Comparison of ENCODE assay signal across 19 cellular contexts in genomic region chr6:16961577-16961976, GRCh38.
DNase-seq lines count a peak whose midpoint lies in the region; ATAC-seq, FAIRE-seq and TF ChIP-seq lines count a peak whose summit lies in the region.
"Had no signal": no experiment of that assay in that cellular context is flagged by ENCODE, and none has a peak within 500 bp of the region (broad histone marks: within the 10 kb centered on the region; RNA-seq: fewer than 3 reads in every experiment).

No MANE protein-coding gene starts in this region.

- H3K27ac ChIP-seq in PC-3 (ENCODE audit: low read length) (no peak overlapping the region), endothelial cell of umbilical vein (ENCODE audit: insufficient read depth, low read depth, low read length) (no peak overlapping the region), suprapubic skin (no peak overlapping the region), right atrium auricular region (no peak overlapping the region)
- H3K27ac ChIP-seq: BLaER1 had no signal

- no TSS peak for BruUV-seq in PC-3 (replicated peaks; lab: Mats Ljungman, UMichigan)
- no TSS peak for BruUV-seq in endothelial cell of umbilical vein (replicated peaks; lab: Mats Ljungman, UMichigan)

- no peaks in the 10 kb centered on the region for H3K9me2 ChIP-seq in PC-3 (replicated peaks; ENCODE audit: low read length)

- ATAC-seq in PC-3, result no peak
- ATAC-seq: K562, T-cell had no signal

- H3K4me1 ChIP-seq in PC-3 (ENCODE audit: insufficient read depth, low read length) (peaks cover 24% of the 10 kb centered on the region), endothelial cell of umbilical vein (ENCODE audit: control insufficient read depth, extremely low read depth, insufficient read depth, low read length) (peaks cover 15% of the 10 kb centered on the region), skeletal muscle satellite cell (ENCODE audit: control insufficient read depth, insufficient read depth, low read length) (peaks cover 14% of the 10 kb centered on the region), suprapubic skin (peaks cover 10% of the 10 kb centered on the region), right atrium auricular region (peaks cover 0 to 8% of the 10 kb centered on the region in 2 donors)
- H3K4me1 ChIP-seq: BLaER1, HAP-1 had no signal

- intact Hi-C loops in PC-3 (cut with micrococcal nuclease) (no loop called here), endothelial cell of umbilical vein (cut with micrococcal nuclease) (no loop called here)

- H3K9me1 ChIP-seq in endothelial cell of umbilical vein (replicated peaks; ENCODE audit: control insufficient read depth, extremely low read depth, insufficient read depth, low read length), result no peaks in the 10 kb centered on the region

- CTCF ChIA-PET in PC-3 (lab: Charles Lee), result no interaction called here
- CTCF ChIA-PET in endothelial cell of umbilical vein (lab: Charles Lee), result interaction anchor here (1.1 to 2.4 kb wide), 2 partner anchors 19 to 125 kb away, joined by 5 to 10 read pairs; no protein-coding TSS in a partner anchor

- no peak for TF ChIP-seq POLR2A in endothelial cell of umbilical vein (IDR thresholded peaks at IDR 0.05; ENCODE audit: low read depth, low read length)
- TF ChIP-seq POLR2A in suprapubic skin (IDR thresholded peaks at IDR 0.05), result no peak

- no peak for TF ChIP-seq EP300 in suprapubic skin (IDR thresholded peaks at IDR 0.05)

- H3F3A ChIP-seq in PC-3 (ENCODE audit: low read length, unreplicated experiment), result no peaks in the 10 kb centered on the region

- WGBS in suprapubic skin, result 77% methylated on average over 1 of the region's 1 CpG

- POLR2A ChIA-PET in PC-3 (lab: Charles Lee; ENCODE audit: unreplicated experiment), result no interaction called here
- POLR2A ChIA-PET in endothelial cell of umbilical vein (lab: Charles Lee), result no interaction called here

- H4K20me1 ChIP-seq in PC-3 (ENCODE audit: low read length), result no peaks in the 10 kb centered on the region
- H4K20me1 ChIP-seq in endothelial cell of umbilical vein (replicated peaks; ENCODE audit: control insufficient read depth, extremely low read depth, insufficient read depth, low read length), result no peaks in the 10 kb centered on the region
- H4K20me1 ChIP-seq: BLaER1 had no signal

- no peak overlapping the region; the same call in 1 of the 2 replicates for H2AFZ ChIP-seq in PC-3 (ENCODE audit: low read length)
- no peak overlapping the region for H2AFZ ChIP-seq in endothelial cell of umbilical vein (ENCODE audit: low read depth, low read length)

- H3K9ac ChIP-seq in PC-3 (ENCODE audit: low read length), result no peak overlapping the region
- no peak overlapping the region for H3K9ac ChIP-seq in endothelial cell of umbilical vein (replicated peaks; ENCODE audit: extremely low read depth, insufficient read depth, low read length)
- no peak overlapping the region for H3K9ac ChIP-seq in skeletal muscle satellite cell (ENCODE audit: low read depth, low read length)
- H3K9ac ChIP-seq: BLaER1 had no signal

- DNase-seq in GM03348 (ENCODE audit: low spot score), result peak; percentile 31
- DNase-seq in PC-3, result peak; percentile 6
- no peak for DNase-seq in endothelial cell of umbilical vein (ENCODE audit: low read depth, low spot score)
- no peak for DNase-seq in suprapubic skin (ENCODE audit: low spot score in 2 of 2)
- DNase-seq in NCI-H1105 treated with DMSO at 0.1 percent for 48 hours (lab: John Stamatoyannopoulos, UW), result no peak
- no peak for DNase-seq in right atrium auricular region (ENCODE audit: low spot score)
- DNase-seq: CD8-positive, alpha-beta memory T cell; DND-41; MV-4-11; NCI-H1417 treated with DMSO at 0.1 percent for 48 hours; NCI-H2029; NCI-H2171; NCI-H510A treated with DMSO at 0.1 percent for 48 hours; NCI-H82; T-cell had no signal

- FAIRE-seq in endothelial cell of umbilical vein (lab: Jason Lieb, UNC), result no peak
- FAIRE-seq: K562 had no signal

- H3K27me3 ChIP-seq in PC-3 (ENCODE audit: low read length) (no peaks in the 10 kb centered on the region), endothelial cell of umbilical vein (ENCODE audit: control insufficient read depth in 2 of 2, insufficient read depth in 2 of 2, low read length in 2 of 2) (no peaks in the 10 kb centered on the region), skeletal muscle satellite cell (ENCODE audit: control insufficient read depth, insufficient read depth, low read length) (no peaks in the 10 kb centered on the region), suprapubic skin (no peaks in the 10 kb centered on the region), right atrium auricular region (no peaks in the 10 kb centered on the region)
- H3K27me3 ChIP-seq: BLaER1 had no signal

- no peak overlapping the region for H3K4me3 ChIP-seq in PC-3 (ENCODE audit: low read length)
- no peak overlapping the region for H3K4me3 ChIP-seq in endothelial cell of umbilical vein (replicated peaks in 1 of 3; ENCODE audit: insufficient read depth in 1 of 3, low read depth in 1 of 3, low read length in 3 of 3)
- H3K4me3 ChIP-seq in skeletal muscle satellite cell (ENCODE audit: low read length), result no peak overlapping the region
- no peak overlapping the region for H3K4me3 ChIP-seq in suprapubic skin
- no peak overlapping the region for H3K4me3 ChIP-seq in right atrium auricular region
- H3K4me3 ChIP-seq: BLaER1, HAP-1, K562 had no signal

- dilution Hi-C loops in endothelial cell of umbilical vein (cut with MboI; ENCODE audit: extremely low pct_ligation_motif_present, low sequenced_read_pairs), result no loop called here

- H3K9me3 ChIP-seq in PC-3 (ENCODE audit: low read length) (no peaks in the 10 kb centered on the region), endothelial cell of umbilical vein (replicated peaks; ENCODE audit: control insufficient read depth, insufficient read depth, low read length) (no peaks in the 10 kb centered on the region), skeletal muscle satellite cell (replicated peaks; ENCODE audit: low read length) (no peaks in the 10 kb centered on the region), suprapubic skin (no peaks in the 10 kb centered on the region), right atrium auricular region (no peaks in the 10 kb centered on the region)
- H3K9me3 ChIP-seq: BLaER1, HAP-1 had no signal

- no peak for TF ChIP-seq CTCF in PC-3 (conservative IDR thresholded peaks at IDR 0.05; ENCODE audit: low read depth, low read length)
- TF ChIP-seq CTCF in endothelial cell of umbilical vein (IDR thresholded peaks at IDR 0.05; ENCODE audit: extremely low read depth in 1 of 2, insufficient read depth in 1 of 2, low read depth in 1 of 2, low read length in 2 of 2), result no peak
- TF ChIP-seq CTCF in suprapubic skin (IDR thresholded peaks at IDR 0.05), result no peak
- no peak for TF ChIP-seq CTCF in right atrium auricular region (IDR thresholded peaks at IDR 0.05)

- H3K36me3 ChIP-seq in PC-3 (ENCODE audit: low read depth, low read length), result no peaks in the 10 kb centered on the region
- H3K36me3 ChIP-seq in endothelial cell of umbilical vein (ENCODE audit: control insufficient read depth in 2 of 2, extremely low read depth in 1 of 2, insufficient read depth in 2 of 2, low read length in 2 of 2), result no peaks in the 10 kb centered on the region
- no peaks in the 10 kb centered on the region for H3K36me3 ChIP-seq in skeletal muscle satellite cell (ENCODE audit: insufficient read depth, low read length)
- no peaks in the 10 kb centered on the region for H3K36me3 ChIP-seq in suprapubic skin
- no peaks in the 10 kb centered on the region for H3K36me3 ChIP-seq in right atrium auricular region
- H3K36me3 ChIP-seq: BLaER1, HAP-1 had no signal

- H3K4me2 ChIP-seq in PC-3 (ENCODE audit: low read length) (no peak overlapping the region), endothelial cell of umbilical vein (ENCODE audit: insufficient read depth, low read length) (peak overlapping the region; percentile 20), skeletal muscle satellite cell (ENCODE audit: low read length) (peak overlapping the region; percentile 59)
- H3K4me2 ChIP-seq: BLaER1 had no signal

- H3K79me2 ChIP-seq in PC-3 (ENCODE audit: low read length) (no peaks in the 10 kb centered on the region), endothelial cell of umbilical vein (ENCODE audit: control insufficient read depth, insufficient read depth, low read length) (no peaks in the 10 kb centered on the region)

TF ChIP-seq in endothelial cell of umbilical vein, 7 proteins besides CTCF, POLR2A, EP300 and RAD21:
- TF ChIP-seq FOS (IDR thresholded peaks at IDR 0.05; ENCODE audit: borderline replicate concordance, insufficient read depth, low read length) (peak; percentile 40), JUN (IDR thresholded peaks at IDR 0.05; ENCODE audit: borderline replicate concordance, insufficient read depth, insufficient read length, low read depth) (no peak), GATA2 (IDR thresholded peaks at IDR 0.05; ENCODE audit: insufficient read depth, insufficient read length, low read depth, low read length) (peak; percentile 53), EZH2 (IDR thresholded peaks at IDR 0.05; ENCODE audit: borderline replicate concordance, low read depth, low read length, severe bottlenecking) (no peak), MAX (IDR thresholded peaks at IDR 0.05; ENCODE audit: insufficient read depth, insufficient read length) (no peak), MYC (IDR thresholded peaks at IDR 0.05; ENCODE audit: low read depth, low read length) (no peak), POLR2AphosphoS5 (IDR thresholded peaks at IDR 0.05; ENCODE audit: insufficient read depth, low read depth, low read length) (no peak)

Comparison
In these comparisons a context has a peak if more than half of its experiments do, and no peak if none do; other contexts are left out.
1. DNase-seq: peak in GM03348 (single experiment) and PC-3 (single experiment); none in endothelial cell of umbilical vein (single experiment), suprapubic skin (0 of 2), NCI-H1105 treated with DMSO at 0.1 percent for 48 hours (single experiment) and right atrium auricular region (single experiment).